ENCODE assay signal across 9 cellular contexts in genomic region chr20:5642155-5642981, GRCh38. TPM values are rescaled to one million over a fixed set of nuclear protein-coding genes. Genes with fewer than 3 reads are reported as not detected.
DNase-seq lines count a peak whose midpoint lies in the region; ATAC-seq, FAIRE-seq and TF ChIP-seq lines count a peak whose summit lies in the region.
"Had no signal": no experiment of that assay in that cellular context is flagged by ENCODE, and none has a peak within 500 bp of the region (broad histone marks: within the 10 kb centered on the region; RNA-seq: fewer than 3 reads in every experiment).

No MANE protein-coding gene starts in this region.

- no peak for TF ChIP-seq RAD21 in HepG2 (CRISPR knock-in tag; IDR thresholded peaks at IDR 0.05)

- no peak for FAIRE-seq in HepG2 (lab: Jason Lieb, UNC)

- no peak overlapping the region for H3K9ac ChIP-seq in HepG2 (ENCODE audit: insufficient read depth, low read depth, low read length)

- in situ Hi-C loops in HepG2 (cut with HindIII; ENCODE audit: extremely low pct_ligation_motif_present, low pct_unique_long_range_greater_than_20kb), result no loop called here

- ATAC-seq in Right ventricle myocardium inferior (peak; percentile 46), HepG2 (no peak), HG03432 (IDR thresholded peaks at IDR 0.05; ENCODE audit: unreplicated experiment) (no peak), HG03565 (IDR thresholded peaks at IDR 0.05; ENCODE audit: unreplicated experiment) (no peak), HG03025 (IDR thresholded peaks at IDR 0.05; ENCODE audit: low FRiP score, unreplicated experiment) (no peak)
- ATAC-seq: PC-3 had no signal

- POLR2A ChIA-PET in HepG2 (lab: Yijun Ruan, JAX), result no interaction called here

- no peak overlapping the region for H3K27ac ChIP-seq in HepG2 (ENCODE audit: extremely low read length, insufficient read depth, low read length)

- BruUV-seq in HepG2 (replicated peaks; lab: Mats Ljungman, UMichigan), result no TSS peak

- H3K4me3 ChIP-seq in HepG2 (replicated peaks in 1 of 3; ENCODE audit: insufficient read depth in 1 of 3, low read depth in 2 of 3, low read length in 3 of 3), result no peak overlapping the region

- DNase-seq in Right ventricle myocardium inferior (ENCODE audit: missing footprints) (no peak), cardiac septum (ENCODE audit: low spot score) (no peak), amniotic epithelial cell (ENCODE audit: low read depth) (peak; percentile 50), HepG2 (ENCODE audit: low spot score) (no peak), activated T-cell treated with anti-CD3 and anti-CD28 coated beads for 4 hours (no peak)
- DNase-seq: PC-3 had no signal

- CTCF ChIA-PET in HepG2 (lab: Yijun Ruan, JAX; ENCODE audit: low intra/inter-chr PET ratio, low total read pairs), result no interaction called here

- H3K9me3 ChIP-seq in HepG2 (ENCODE audit: low read length), result peaks cover 10% of the 10 kb centered on the region; the same call in 1 of the 2 replicates

- H3K4me1 ChIP-seq in HepG2 (ENCODE audit: insufficient read depth, low read length), result peaks cover 21% of the 10 kb centered on the region

- H2AFZ ChIP-seq in HepG2 (ENCODE audit: low read length), result no peak overlapping the region

- no peaks in the 10 kb centered on the region for H4K20me1 ChIP-seq in HepG2 (ENCODE audit: insufficient read depth, low read length)

- 7% methylated on average over 3 of the region's 3 CpGs for WGBS in HepG2 (ENCODE audit: low lambda C conversion rate)

- H3K4me2 ChIP-seq in HepG2 (ENCODE audit: low read depth, low read length), result peak overlapping the region; percentile 0; the same call in 1 of the 2 replicates

- H3K36me3 ChIP-seq in HepG2 (replicated peaks in 1 of 2; ENCODE audit: control insufficient read depth in 1 of 2, insufficient read depth in 2 of 2, low read length in 2 of 2), result no peaks in the 10 kb centered on the region

- no peak for TF ChIP-seq EP300 in HepG2 (IDR thresholded peaks at IDR 0.05; ENCODE audit: low read depth in 2 of 2, low read length in 2 of 2)
- no peak for TF ChIP-seq EP300 in HepG2 (CRISPR knock-in tag; IDR thresholded peaks at IDR 0.05; ENCODE audit: borderline replicate concordance)

- TF ChIP-seq POLR2A in HepG2 (IDR thresholded peaks at IDR 0.05; ENCODE audit: insufficient read depth in 1 of 2, low read depth in 2 of 2, low read length in 2 of 2), result no peak

- no peaks in the 10 kb centered on the region for H3K79me2 ChIP-seq in HepG2 (ENCODE audit: insufficient read depth, low read length)

- intact Hi-C loops in Right ventricle myocardium inferior (cut with DNase I), result no loop called here
- intact Hi-C loops in cardiac septum (cut with DNase I), result no loop called here
- intact Hi-C loops in HepG2 (cut with micrococcal nuclease; ENCODE audit: unreplicated experiment), result no loop called here

- H3K27me3 ChIP-seq in HepG2 (ENCODE audit: control insufficient read depth in 1 of 2, insufficient read depth in 2 of 2, low read length in 2 of 2), result no peaks in the 10 kb centered on the region

- no peak for TF ChIP-seq CTCF in HepG2 (CRISPR knock-in tag; IDR thresholded peaks at IDR 0.05)

TF ChIP-seq in HepG2, 621 proteins besides CTCF, POLR2A, EP300 and RAD21 (continues in another document):
- TF ChIP-seq ZNF672 (CRISPR knock-in tag; IDR thresholded peaks at IDR 0.05) (no peak), ZBTB38 (CRISPR knock-in tag; IDR thresholded peaks at IDR 0.05) (no peak), TCF7 (IDR thresholded peaks at IDR 0.05; ENCODE audit: low read depth) (peak; percentile 35; the same call in 1 of the 2 replicates), KIAA2018 (CRISPR knock-in tag; IDR thresholded peaks at IDR 0.05; ENCODE audit: borderline replicate concordance) (no peak)

RNA-seq across cellular contexts. Expression of gene GPCPD1, which starts 31.6 kb away (rescaled TPM):
- total RNA-seq in Right ventricle myocardium inferior (21.9 TPM), cardiac septum (17.3 TPM), HepG2 (2016; rRNA removed; fragmentation: Illumina TruSeq; extraction: Trizol) (9.6 and 12.9 TPM in 2 replicates)
- 1.7 and 2.0 TPM in 2 replicates for total RNA-seq in HepG2 (2016; cell fraction: cytosol; rRNA removed; fragmentation: Illumina TruSeq; extraction: Trizol; ENCODE audit: low read depth)
- 10.1 and 11.2 TPM in 2 replicates for total RNA-seq in HepG2 (2016; cell fraction: insoluble cytoplasmic fraction; rRNA removed; fragmentation: Illumina TruSeq; extraction: Trizol)
- 5.0 and 5.2 TPM in 2 replicates for total RNA-seq in HepG2 (2016; cell fraction: membrane; rRNA removed; fragmentation: Illumina TruSeq; extraction: Trizol)
- total RNA-seq in HepG2 (2016; cell fraction: nucleus; rRNA removed; fragmentation: Illumina TruSeq; extraction: Trizol), result 17.4 and 18.2 TPM in 2 replicates
- 6.3 and 6.7 TPM in 2 replicates for polyA plus RNA-seq in HepG2 (2011; rRNA removed)
- polyA plus RNA-seq in HepG2 (2011; cell fraction: cytosol; rRNA removed), result 1.8 and 4.4 TPM in 2 replicates
- 9.4 and 12.1 TPM in 2 replicates for polyA plus RNA-seq in HepG2 (2011; cell fraction: nucleus; rRNA removed)
- 5.0 and 5.1 TPM in 2 replicates for polyA plus RNA-seq in HepG2 (2012)
- polyA plus RNA-seq in HepG2 (2016; cell fraction: cytosol; fragmentation: Illumina TruSeq; extraction: Trizol; ENCODE audit: low read depth), result 0.69 and 0.74 TPM in 2 replicates
- polyA plus RNA-seq in HepG2 (2016; cell fraction: insoluble cytoplasmic fraction; fragmentation: Illumina TruSeq; extraction: Trizol; ENCODE audit: low read depth), result 8.8 and 8.9 TPM in 2 replicates
- polyA plus RNA-seq in HepG2 (2016; cell fraction: membrane; fragmentation: Illumina TruSeq; extraction: Trizol; ENCODE audit: low read depth), result 1.7 and 2.4 TPM in 2 replicates
- 17.1 and 19.1 TPM in 2 replicates for polyA plus RNA-seq in HepG2 (2016; cell fraction: nucleus; fragmentation: Illumina TruSeq; extraction: Trizol; ENCODE audit: insufficient read depth, low read depth)
- polyA minus RNA-seq in HepG2 (2011; rRNA and poly(A)+ RNA removed; ENCODE audit: low replicate concordance), result 2.9 and 4.9 TPM in 2 replicates
- 2.1 and 4.7 TPM in 2 replicates for polyA minus RNA-seq in HepG2 (2011; cell fraction: cytosol; rRNA and poly(A)+ RNA removed)
- polyA minus RNA-seq in HepG2 (2011; cell fraction: nucleus; rRNA and poly(A)+ RNA removed), result 32.1 and 32.7 TPM in 2 replicates
